ENCODE assay signal across 11 cellular contexts in genomic region chr3:13536832-13537231, GRCh38. TPM values are rescaled to one million over a fixed set of nuclear protein-coding genes. Genes with fewer than 3 reads are reported as not detected.
DNase-seq lines count a peak whose midpoint lies in the region; ATAC-seq and TF ChIP-seq lines count a peak whose summit lies in the region.
"Had no signal": no experiment of that assay in that cellular context is flagged by ENCODE, and none has a peak within 500 bp of the region (broad histone marks: within the 10 kb centered on the region; RNA-seq: fewer than 3 reads in every experiment).

No MANE protein-coding gene starts in this region.

- peaks cover 36% of the 10 kb centered on the region for H3K27me3 ChIP-seq in left ventricle myocardium inferior (ENCODE audit: low read depth)
- H3K27me3 ChIP-seq in aorta (ENCODE audit: control insufficient read depth in 1 of 2, insufficient read depth in 2 of 2, low read length in 1 of 2) = no peaks in the 10 kb centered on the region
- no peaks in the 10 kb centered on the region for H3K27me3 ChIP-seq in Karpas-422 (ENCODE audit: low read length)

- no peaks in the 10 kb centered on the region for H4K20me1 ChIP-seq in Karpas-422 (ENCODE audit: insufficient read depth, low read depth, low read length)

- H3K4me2 ChIP-seq in Karpas-422 (ENCODE audit: low read depth, low read length, poor library complexity, severe bottlenecking) = no peak overlapping the region

- no peaks in the 10 kb centered on the region for H3K79me2 ChIP-seq in Karpas-422 (ENCODE audit: low read length)

- no peak for TF ChIP-seq CTCF in left ventricle myocardium inferior (IDR thresholded peaks at IDR 0.05; ENCODE audit: borderline replicate concordance)

- no peak overlapping the region for H3K4me3 ChIP-seq in left ventricle myocardium inferior
- H3K4me3 ChIP-seq in aorta (ENCODE audit: low read length in 2 of 2) = no peak overlapping the region
- no peak overlapping the region for H3K4me3 ChIP-seq in Karpas-422 (ENCODE audit: low read length)

- H3K27ac ChIP-seq in left ventricle myocardium inferior (replicated peaks) = peak overlapping the region; percentile 33
- H3K27ac ChIP-seq in aorta (ENCODE audit: low read depth in 1 of 2, low read length in 2 of 2) = no peak overlapping the region
- no peak overlapping the region for H3K27ac ChIP-seq in Karpas-422 (ENCODE audit: low read length)

- 39 to 49% methylated on average over 8 of the region's 8 CpGs for WGBS in aorta, 2 donors

- H2AFZ ChIP-seq in Karpas-422 (ENCODE audit: low read length) = no peak overlapping the region

- DNase-seq in left ventricle myocardium inferior (no peak), cardiac septum (ENCODE audit: low spot score) (no peak), UCSD-AML1 (lab: John Stamatoyannopoulos, UW; ENCODE audit: unreplicated experiment) (peak; percentile 77), kidney tubule cell (ENCODE audit: low spot score) (peak; percentile 12), aorta (peak; percentile 54), Karpas-422 (no peak), cerebellar nuclear complex (lab: John Stamatoyannopoulos, UW) (no peak)
- DNase-seq: activated B cell treated with CpG ODN at 0.5 μM for 24 hours, NCI-H1694 treated with DMSO at 0.1 percent for 48 hours had no signal

- no peaks in the 10 kb centered on the region for H3K9me2 ChIP-seq in Karpas-422 (replicated peaks; ENCODE audit: insufficient read depth, low read length)

- ATAC-seq in aorta (ENCODE audit: low FRiP score) (no peak), HG02840 (IDR thresholded peaks at IDR 0.05; ENCODE audit: low FRiP score, unreplicated experiment) (no peak)

- H3K4me1 ChIP-seq in left ventricle myocardium inferior = peaks cover 22% of the 10 kb centered on the region
- no peaks in the 10 kb centered on the region for H3K4me1 ChIP-seq in aorta (ENCODE audit: control insufficient read depth in 1 of 2, insufficient read depth in 2 of 2, low read length in 2 of 2)
- no peaks in the 10 kb centered on the region for H3K4me1 ChIP-seq in Karpas-422 (ENCODE audit: low read length)

- intact Hi-C loops in left ventricle myocardium inferior (cut with micrococcal nuclease) = no loop called here
- intact Hi-C loops in cardiac septum (cut with DNase I) = no loop called here
- intact Hi-C loops in aorta (cut with DNase I) = no loop called here

- H3K9me3 ChIP-seq in left ventricle myocardium inferior (replicated peaks) = peaks cover 5% of the 10 kb centered on the region
- H3K9me3 ChIP-seq in aorta (ENCODE audit: control insufficient read depth, low read length) = no peaks in the 10 kb centered on the region
- H3K9me3 ChIP-seq in Karpas-422 (ENCODE audit: low read length) = no peaks in the 10 kb centered on the region

- no peak overlapping the region for H3K9ac ChIP-seq in Karpas-422 (ENCODE audit: low read length)

- H3K36me3 ChIP-seq in left ventricle myocardium inferior = no peaks in the 10 kb centered on the region
- no peaks in the 10 kb centered on the region for H3K36me3 ChIP-seq in aorta (ENCODE audit: control insufficient read depth in 1 of 2, insufficient read depth in 2 of 2, low read length in 1 of 2)
- no peaks in the 10 kb centered on the region for H3K36me3 ChIP-seq in Karpas-422 (ENCODE audit: insufficient read depth, low read length)

RNA-seq across cellular contexts. Expression of gene FBLN2, which starts 12.1 kb away (rescaled TPM):
- 56.7 TPM for total RNA-seq in left ventricle myocardium inferior
- 64.6 TPM for total RNA-seq in cardiac septum
- total RNA-seq in aorta = 100 to 1,000 TPM; 117 to 494 TPM
- 10 to 100 TPM; 16.7 to 19.9 TPM for polyA plus RNA-seq in aorta
- not detected in 2 replicates for total RNA-seq in Karpas-422 (2014; rRNA removed; shearing (Covaris generic); ENCODE audit: low replicate concordance)
- polyA plus RNA-seq: CD14-positive monocyte had no signal

RNA-seq across cellular contexts. Expression of gene HDAC11, which starts 56.7 kb away (rescaled TPM):
- total RNA-seq in left ventricle myocardium inferior (34.3 TPM), cardiac septum (30.7 TPM), aorta (10 to 100 TPM; 16.8 to 19.9 TPM)
- 10 to 100 TPM; 18.9 to 22.2 TPM for polyA plus RNA-seq in aorta
- 1.6 and 5.3 TPM in 2 replicates for total RNA-seq in Karpas-422 (2014; rRNA removed; shearing (Covaris generic); ENCODE audit: low replicate concordance)

Comparison
In these comparisons a context has a peak if more than half of its experiments do, and no peak if none do; other contexts are left out.
1. DNase-seq: peak in UCSD-AML1 (single experiment), kidney tubule cell (single experiment) and aorta (2 of 2); none in left ventricle myocardium inferior (single experiment), cardiac septum (single experiment), Karpas-422 (single experiment) and cerebellar nuclear complex (0 of 2).
2. RNA of gene FBLN2, which starts 12.1 kb away (total RNA-seq): 117 to 494 TPM in aorta, 64.6 TPM in cardiac septum (single experiment) and 56.7 TPM in left ventricle myocardium inferior (single experiment); not detected in Karpas-422; every median in the first group is over 10 times any median in the second.